9 cellular contexts compared by ENCODE assay signal in the genomic region with DNA sequence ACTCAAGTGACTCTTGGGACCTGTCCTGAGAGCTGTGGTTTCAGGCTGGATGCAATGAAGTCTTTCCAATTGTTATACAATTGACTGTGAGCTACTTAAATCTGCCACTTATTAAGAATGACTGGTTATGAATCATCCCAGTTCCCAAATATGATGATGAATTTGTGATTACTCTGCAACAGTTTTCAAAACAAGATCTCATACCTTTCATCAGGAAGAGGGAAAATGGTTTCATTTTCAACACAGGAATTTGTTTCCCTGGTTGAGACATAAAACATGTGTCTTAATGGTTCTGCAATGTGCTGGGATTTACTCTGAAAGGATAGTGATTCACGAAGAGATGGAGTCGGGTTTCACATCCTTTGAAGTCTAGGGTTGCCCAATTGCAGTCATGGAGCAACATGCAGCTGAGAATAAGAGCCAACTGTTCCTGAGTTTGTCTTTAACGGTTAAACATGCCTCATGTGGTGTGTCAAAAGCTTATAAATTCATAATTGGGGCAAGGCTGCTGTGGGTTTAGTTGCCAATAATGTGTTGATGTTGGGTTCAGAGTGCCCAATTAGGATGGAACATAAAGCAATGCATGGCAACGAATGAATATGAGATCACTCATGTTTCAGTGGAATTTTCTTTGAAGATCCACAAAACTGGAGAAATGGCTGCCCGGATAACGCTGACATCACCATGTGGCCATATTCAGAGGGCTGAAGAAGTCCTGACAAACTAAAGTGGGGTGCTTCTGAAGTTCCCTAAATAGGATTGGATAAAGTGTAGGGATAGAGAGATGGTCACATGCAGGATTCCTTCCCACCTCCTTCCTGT. TPM values are rescaled to one million over a fixed set of nuclear protein-coding genes. Genes with fewer than 3 reads are reported as not detected.
DNase-seq lines count a peak whose midpoint lies in the region; ATAC-seq, FAIRE-seq and TF ChIP-seq lines count a peak whose summit lies in the region.
"Had no signal": no experiment of that assay in that cellular context is flagged by ENCODE, and none has a peak within 500 bp of the region (broad histone marks: within the 10 kb centered on the region; RNA-seq: fewer than 3 reads in every experiment).

No MANE protein-coding gene starts in this region.

- DNase-seq in ELF-1 (ENCODE audit: low read depth, low spot score) (peak; percentile 48), NCI-H226 (peak; percentile 97), esophagus squamous epithelium (lab: John Stamatoyannopoulos, UW) (no peak), renal cortical epithelial cell (ENCODE audit: low read depth) (peak; percentile 99), GM10248 (ENCODE audit: extremely low spot score) (no peak), kidney (no peak)
- DNase-seq: activated naive CD8-positive, alpha-beta T cell treated with anti-CD3 and anti-CD28 coated beads, Interleukin-2, amount 10 ng/mL, durations not matched to agents 7 days and 5 days had no signal

- TF ChIP-seq CTCF in esophagus squamous epithelium (IDR thresholded peaks at IDR 0.05): no peak
- TF ChIP-seq CTCF in GM10248 (IDR thresholded peaks at IDR 0.05; ENCODE audit: control extremely low read depth, extremely low read depth, low read depth, missing control alignments): no peak
- no peak for TF ChIP-seq CTCF in kidney (IDR thresholded peaks at IDR 0.05; ENCODE audit: borderline replicate concordance, extremely low read depth, insufficient read depth)

- no peak for FAIRE-seq in kidney (lab: Jason Lieb, UNC)

- WGBS in esophagus squamous epithelium, 2 donors: 20 to 34% methylated on average over 6 of the region's 6 CpGs

- H3K27me3 ChIP-seq in esophagus squamous epithelium: peaks cover 0 to 3% (median 0%) of the 10 kb centered on the region in 4 donors

- no peaks in the 10 kb centered on the region for H3K9me3 ChIP-seq in esophagus squamous epithelium
- no peaks in the 10 kb centered on the region for H3K9me3 ChIP-seq in kidney (ENCODE audit: control insufficient read depth in 1 of 2, low read length in 2 of 2)

- intact Hi-C loops in esophagus squamous epithelium (cut with DNase I): loop anchor here (10.0 kb wide), 1 partner anchor 412 kb away; no protein-coding TSS in a partner anchor
- intact Hi-C loops in kidney (cut with DNase I): no loop called here

- H3K9ac ChIP-seq in kidney (ENCODE audit: low read length in 2 of 2): no peak overlapping the region

- CTCF ChIA-PET in GM10248 (lab: Yijun Ruan, JAX): interaction anchor here (1.0 to 1.3 kb wide), 3 partner anchors 26 to 29 kb away, joined by 3 to 4 read pairs (median 3); no protein-coding TSS in a partner anchor

- peaks cover 0 to 23% (median 17%) of the 10 kb centered on the region in 3 donors for H3K4me1 ChIP-seq in esophagus squamous epithelium
- H3K4me1 ChIP-seq in kidney (ENCODE audit: control insufficient read depth in 1 of 2, insufficient read depth in 1 of 2, low read depth in 1 of 2, low read length in 2 of 2): no peaks in the 10 kb centered on the region

- H3K36me3 ChIP-seq in esophagus squamous epithelium (no peaks in the 10 kb centered on the region), kidney (ENCODE audit: control insufficient read depth in 1 of 2, insufficient read depth in 2 of 2, low read length in 2 of 2) (no peaks in the 10 kb centered on the region)

- POLR2A ChIA-PET in GM10248 (lab: Yijun Ruan, JAX): no interaction called here

- H3K27ac ChIP-seq in esophagus squamous epithelium (peak overlapping the region; percentile 68 to 89 (median 78)), kidney (ENCODE audit: low read depth in 2 of 2, low read length in 2 of 2) (no peak overlapping the region)

- TF ChIP-seq POLR2A in esophagus squamous epithelium (IDR thresholded peaks at IDR 0.05): no peak
- no peak for TF ChIP-seq POLR2A in GM18505 (IDR thresholded peaks at IDR 0.05; ENCODE audit: borderline replicate concordance, extremely low read depth, insufficient read depth, insufficient read length)

- ATAC-seq in GM21515 (IDR thresholded peaks at IDR 0.05; ENCODE audit: unreplicated experiment): no peak
- ATAC-seq in GM18505 (IDR thresholded peaks at IDR 0.05; ENCODE audit: unreplicated experiment): no peak

- H3K4me3 ChIP-seq in esophagus squamous epithelium (no peak overlapping the region), kidney (ENCODE audit: low read length in 2 of 2) (no peak overlapping the region)

RNA-seq across cellular contexts. Expression of gene CYP24A1, which starts 41.0 kb away (rescaled TPM):
- 10 to 100 TPM in 2 of 4 donors, 1 to 10 TPM in 2; 1.3 to 12.3 (median 8.9) TPM for total RNA-seq in esophagus squamous epithelium
- 6.6 and 15.5 TPM in 2 replicates for total RNA-seq in renal cortical epithelial cell
- total RNA-seq in kidney: 39.0 TPM
- 15.4 TPM for polyA plus RNA-seq in kidney (ENCODE audit: insufficient read depth, low read depth, low replicate concordance)

Comparison
In these comparisons a context has a peak if more than half of its experiments do, and no peak if none do; other contexts are left out.
1. DNase-seq: peak in ELF-1 (single experiment), NCI-H226 (single experiment) and renal cortical epithelial cell (single experiment); none in esophagus squamous epithelium (single experiment), GM10248 (single experiment) and kidney (single experiment).
2. H3K27ac ChIP-seq: peak in esophagus squamous epithelium (4 of 4); none in kidney (0 of 2).